14 cellular contexts compared by ENCODE assay signal in the genomic region with DNA sequence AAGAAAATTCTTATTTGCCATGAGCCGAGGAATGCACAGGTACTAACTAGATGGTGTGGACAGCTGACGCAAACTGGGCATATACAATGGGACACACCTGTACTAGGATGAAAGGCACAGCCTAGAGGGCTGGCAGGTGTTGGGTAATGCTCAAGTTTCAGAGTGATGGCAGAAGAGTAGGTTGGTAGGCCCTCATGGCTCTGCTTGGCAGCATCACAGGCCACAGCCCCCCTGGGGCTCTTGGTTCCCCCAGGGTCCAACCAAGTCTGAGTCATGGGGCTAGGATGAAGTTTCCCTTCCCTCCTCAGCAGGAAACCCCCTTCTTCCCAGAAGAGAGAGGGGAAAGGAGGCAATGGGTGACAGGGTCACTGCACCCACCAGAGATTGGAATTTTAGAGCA. TPM values are rescaled to one million over a fixed set of nuclear protein-coding genes. Genes with fewer than 3 reads are reported as not detected.
DNase-seq lines count a peak whose midpoint lies in the region; ATAC-seq, FAIRE-seq and TF ChIP-seq lines count a peak whose summit lies in the region.
"Had no signal": no experiment of that assay in that cellular context is flagged by ENCODE, and none has a peak within 500 bp of the region (broad histone marks: within the 10 kb centered on the region; RNA-seq: fewer than 3 reads in every experiment).

No MANE protein-coding gene starts in this region.

- no peak for FAIRE-seq in RCC 7860 (lab: Jason Lieb, UNC)

- H3K4me3 Mint-ChIP-seq in type B pancreatic cell = no peak overlapping the region
- H3K4me3 Mint-ChIP-seq in endothelial cell (ENCODE audit: unreplicated experiment) = no peak overlapping the region
- H3K4me3 Mint-ChIP-seq in neural progenitor cell = no peak overlapping the region

- DNase-seq in left ventricle myocardium inferior (no peak), heart right ventricle (no peak), RPMI7951 (ENCODE audit: low read depth) (peak; percentile 29), esophagus squamous epithelium (lab: John Stamatoyannopoulos, UW) (no peak), type B pancreatic cell (ENCODE audit: extremely low spot score, unreplicated experiment) (no peak), endothelial cell (ENCODE audit: low spot score) (no peak), neural progenitor cell (ENCODE audit: low spot score) (no peak), RCC 7860 (ENCODE audit: low spot score) (no peak)
- DNase-seq: activated T-cell treated with anti-CD3 and anti-CD28 coated beads, Interleukin-2, amount 50 U/mL, for 48 hours; NCI-H2227 treated with DMSO at 0.1 percent for 48 hours; uterus had no signal

- no peak for ATAC-seq in heart right ventricle
- ATAC-seq: Panc1, sciatic nerve had no signal

- H3K27me3 Mint-ChIP-seq in type B pancreatic cell (no peaks in the 10 kb centered on the region), endothelial cell (ENCODE audit: unreplicated experiment) (no peaks in the 10 kb centered on the region), neural progenitor cell (ENCODE audit: insufficient read depth, low read depth) (peaks cover 3% of the 10 kb centered on the region)

- no peak overlapping the region for H3K4me2 ChIP-seq in neural progenitor cell

- 98% methylated on average over 2 of the region's 2 CpGs for WGBS in heart right ventricle, 2 donors
- WGBS in esophagus squamous epithelium, 2 donors = 79% methylated on average over 2 of the region's 2 CpGs; no CpG with 5 or more reads in 1 of the 2 donors

- H3K27ac ChIP-seq in left ventricle myocardium inferior (replicated peaks) (peak overlapping the region; percentile 41), heart right ventricle (peak overlapping the region in 1 of 10 donors; percentile 22), esophagus squamous epithelium (peak overlapping the region in 3 of 4 donors; percentile 37 to 55 (median 39)), neural progenitor cell (no peak overlapping the region)
- H3K27ac ChIP-seq: uterus had no signal

- peaks cover 100% of the 10 kb centered on the region for H3K79me2 ChIP-seq in neural progenitor cell (ENCODE audit: low read depth)

- H3K27me3 ChIP-seq in left ventricle myocardium inferior (ENCODE audit: low read depth) (no peaks in the 10 kb centered on the region), heart right ventricle (no peaks in the 10 kb centered on the region), esophagus squamous epithelium (no peaks in the 10 kb centered on the region), neural progenitor cell (no peaks in the 10 kb centered on the region)
- H3K27me3 ChIP-seq: breast epithelium, uterus had no signal

- H3K9me3 Mint-ChIP-seq in type B pancreatic cell (no peaks in the 10 kb centered on the region), endothelial cell (ENCODE audit: unreplicated experiment) (no peaks in the 10 kb centered on the region), neural progenitor cell (no peaks in the 10 kb centered on the region)

- H3K4me3 ChIP-seq in left ventricle myocardium inferior (no peak overlapping the region), heart right ventricle (no peak overlapping the region), esophagus squamous epithelium (no peak overlapping the region), neural progenitor cell (no peak overlapping the region)
- H3K4me3 ChIP-seq: breast epithelium, uterus had no signal

- H4K20me1 ChIP-seq in neural progenitor cell (ENCODE audit: low read depth) = peaks cover 66% of the 10 kb centered on the region

- no peak overlapping the region for H3K9ac ChIP-seq in neural progenitor cell

- H3K4me1 Mint-ChIP-seq in type B pancreatic cell (ENCODE audit: unreplicated experiment) (peaks cover 36% of the 10 kb centered on the region), endothelial cell (ENCODE audit: unreplicated experiment) (peaks cover 19% of the 10 kb centered on the region), neural progenitor cell (peaks cover 37% of the 10 kb centered on the region)

- H3K4me1 ChIP-seq in left ventricle myocardium inferior (peaks cover 58% of the 10 kb centered on the region), heart right ventricle (peaks cover 4 to 67% (median 44%) of the 10 kb centered on the region in 9 donors), esophagus squamous epithelium (peaks cover 28 to 71% (median 40%) of the 10 kb centered on the region in 3 donors), neural progenitor cell (peaks cover 23% of the 10 kb centered on the region)

- peaks cover 31% of the 10 kb centered on the region for H3F3A ChIP-seq in neural progenitor cell (ENCODE audit: low read depth)

- intact Hi-C loops in left ventricle myocardium inferior (cut with micrococcal nuclease) = no loop called here
- intact Hi-C loops in heart right ventricle (cut with DNase I) = loop anchor here in 3 of 10 donors (5.0 to 10.0 kb wide), 2 partner anchors 35 to 48 kb away; a partner anchor contains a TSS
- intact Hi-C loops in esophagus squamous epithelium (cut with DNase I) = no loop called here

- H3K9me3 ChIP-seq in left ventricle myocardium inferior (replicated peaks) (no peaks in the 10 kb centered on the region), heart right ventricle (no peaks in the 10 kb centered on the region), esophagus squamous epithelium (no peaks in the 10 kb centered on the region), neural progenitor cell (ENCODE audit: low read depth) (no peaks in the 10 kb centered on the region)
- H3K9me3 ChIP-seq: breast epithelium, uterus had no signal

- TF ChIP-seq CTCF in left ventricle myocardium inferior (IDR thresholded peaks at IDR 0.05; ENCODE audit: borderline replicate concordance) = no peak
- TF ChIP-seq CTCF in heart right ventricle (IDR thresholded peaks at IDR 0.05) = no peak
- no peak for TF ChIP-seq CTCF in esophagus squamous epithelium (IDR thresholded peaks at IDR 0.05)
- TF ChIP-seq CTCF in type B pancreatic cell (conservative IDR thresholded peaks at IDR 0.05) = no peak
- no peak for TF ChIP-seq CTCF in endothelial cell (IDR thresholded peaks at IDR 0.05; ENCODE audit: unreplicated experiment)
- no peak for TF ChIP-seq CTCF in neural progenitor cell (IDR thresholded peaks at IDR 0.05)

- peaks cover 18% of the 10 kb centered on the region for H3K36me3 Mint-ChIP-seq in type B pancreatic cell
- no peaks in the 10 kb centered on the region for H3K36me3 Mint-ChIP-seq in endothelial cell (ENCODE audit: low read depth, unreplicated experiment)
- H3K36me3 Mint-ChIP-seq in neural progenitor cell = peaks cover 15% of the 10 kb centered on the region

- no peak overlapping the region for H2AFZ ChIP-seq in neural progenitor cell (replicated peaks)

- H3K27ac Mint-ChIP-seq in type B pancreatic cell (peak overlapping the region; percentile 69), endothelial cell (ENCODE audit: unreplicated experiment) (no peak overlapping the region), neural progenitor cell (no peak overlapping the region)

- TF ChIP-seq POLR2A in esophagus squamous epithelium (IDR thresholded peaks at IDR 0.05) = no peak

- H3K36me3 ChIP-seq in left ventricle myocardium inferior (no peaks in the 10 kb centered on the region), heart right ventricle (peaks cover 0 to 31% (median 0%) of the 10 kb centered on the region in 9 donors), esophagus squamous epithelium (peaks cover 0 to 36% (median 0%) of the 10 kb centered on the region in 3 donors), neural progenitor cell (peaks cover 5% of the 10 kb centered on the region)
- H3K36me3 ChIP-seq: breast epithelium, uterus had no signal

RNA-seq across cellular contexts. Expression of a gene that starts 35.2 kb away (rescaled TPM):
- total RNA-seq in left ventricle myocardium inferior = 20.8 TPM
- total RNA-seq in heart right ventricle = 10 to 100 TPM; 24.1 to 34.4 (median 28.1) TPM
- 10 to 100 TPM; 11.2 to 12.4 TPM for polyA plus RNA-seq in heart right ventricle
- 9.3 and 14.1 TPM in 2 replicates for total RNA-seq in RPMI7951 (2014; rRNA removed; shearing (Covaris generic))
- 10 to 100 TPM; 22.4 to 36.0 (median 30.5) TPM for total RNA-seq in esophagus squamous epithelium
- 66.5 and 79.4 TPM in 2 replicates for total RNA-seq in type B pancreatic cell (ENCODE audit: low replicate concordance)
- total RNA-seq in endothelial cell (ENCODE audit: unreplicated experiment) = 33.5 TPM
- total RNA-seq in neural progenitor cell (ENCODE audit: low replicate concordance) = 40.1 and 59.6 TPM in 2 replicates
